In the genomic region with DNA sequence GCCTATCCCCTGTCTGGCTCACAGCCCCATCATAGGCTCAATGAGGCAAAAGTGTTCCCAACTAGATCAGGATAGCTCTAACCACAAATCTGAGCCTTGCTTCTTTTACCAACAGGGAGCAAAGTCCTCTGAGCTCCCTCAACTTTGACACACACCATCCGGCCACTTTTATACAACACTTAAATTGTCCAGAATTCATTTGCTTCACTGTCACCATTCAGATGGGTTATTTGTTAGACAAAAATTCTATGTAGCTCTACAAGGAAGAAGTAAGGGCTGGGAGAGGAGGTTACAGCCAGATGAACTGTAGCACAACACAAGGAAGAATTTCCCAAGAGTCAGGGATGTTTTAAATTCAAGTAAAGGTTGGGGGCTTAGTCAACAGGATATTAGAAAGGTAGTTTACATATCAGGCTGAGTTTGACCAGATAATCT, we compare ENCODE assay signal across 15 cellular contexts. TPM values are rescaled to one million over a fixed set of nuclear protein-coding genes. Genes with fewer than 3 reads are reported as not detected.
DNase-seq lines count a peak whose midpoint lies in the region; ATAC-seq and TF ChIP-seq lines count a peak whose summit lies in the region.
"Had no signal": no experiment of that assay in that cellular context is flagged by ENCODE, and none has a peak within 500 bp of the region (broad histone marks: within the 10 kb centered on the region; RNA-seq: fewer than 3 reads in every experiment).

No MANE protein-coding gene starts in this region.

- H2AK9ac ChIP-seq in IMR-90 (replicated peaks; ENCODE audit: low read depth, low read length, poor library complexity): no peak overlapping the region

- no peak for TF ChIP-seq RAD21 in IMR-90 (IDR thresholded peaks at IDR 0.05; ENCODE audit: low read length)

- 0 out of 2 replicates have a peak overlapping the region, but pooled peaks have one; percentile 26 for H2BK20ac ChIP-seq in IMR-90 (ENCODE audit: low read depth, low read length)

- no peak overlapping the region for H4K5ac ChIP-seq in IMR-90 (ENCODE audit: low read depth, low read length)

- no peaks in the 10 kb centered on the region for H3K36me3 ChIP-seq in IMR-90 (ENCODE audit: control insufficient read depth, insufficient read depth, low read length)
- H3K36me3 ChIP-seq: BE2C had no signal

- no peak for ATAC-seq in IMR-90 (ENCODE audit: low read depth)
- no peak for ATAC-seq in natural killer cell

- no peaks in the 10 kb centered on the region for H3K9me3 Mint-ChIP-seq in natural killer cell
- H3K9me3 Mint-ChIP-seq: CD8-positive, alpha-beta memory T cell had no signal

- peaks cover 5 to 7% of the 10 kb centered on the region in 2 experiments; a peak in 2 of 4 replicates for H3K79me1 ChIP-seq in IMR-90 (ENCODE audit: low read depth in 1 of 2, low read length in 2 of 2)

- no TSS peak for BruUV-seq in IMR-90 (replicated peaks; lab: Mats Ljungman, UMichigan)

- H4K20me1 ChIP-seq in IMR-90 (ENCODE audit: insufficient read depth, low read length): no peaks in the 10 kb centered on the region

- POLR2A ChIA-PET in IMR-90 (lab: Charles Lee; ENCODE audit: unreplicated experiment): no interaction called here

- in situ Hi-C loops in IMR-90 (cut with MboI; ENCODE audit: low sequenced_read_pairs): no loop called here

- no peak for DNase-seq in IMR-90
- DNase-seq in iris pigment epithelial cell (ENCODE audit: low read depth): peak; percentile 36
- DNase-seq in natural killer cell: no peak
- DNase-seq in NCI-H1105 (lab: John Stamatoyannopoulos, UW): no peak
- DNase-seq in NOMO-1 treated with DMSO at 0.1 percent for 48 hours (lab: John Stamatoyannopoulos, UW; ENCODE audit: unreplicated experiment): no peak
- no peak for DNase-seq in NCI-H187 (lab: John Stamatoyannopoulos, UW)
- no peak for DNase-seq in mesenteric fat pad (ENCODE audit: low spot score)
- DNase-seq: BE2C; CD8-positive, alpha-beta memory T cell; GOT3; KBM-7; NCI-H1048; NCI-H446 treated with DMSO at 0.1 percent for 48 hours; NCI-H774; Right ventricle myocardium superior had no signal

- H2BK15ac ChIP-seq in IMR-90 (ENCODE audit: low read depth, low read length): no peak overlapping the region

- H2AFZ ChIP-seq in IMR-90 (replicated peaks; ENCODE audit: low read length, poor library complexity): no peak overlapping the region

- no peak for TF ChIP-seq CTCF in IMR-90 (conservative IDR thresholded peaks at IDR 0.05; ENCODE audit: low read depth, low read length)
- TF ChIP-seq CTCF in natural killer cell (IDR thresholded peaks at IDR 0.05): no peak

- no CpG with 5 or more reads among the region's 1 CpG for WGBS in IMR-90 (ENCODE audit: extremely low coverage in 2 of 2, insufficient read length in 1 of 2), 2 experiments

- peak overlapping the region; percentile 4; the same call in 1 of the 2 replicates for H4K91ac ChIP-seq in IMR-90 (ENCODE audit: insufficient read depth, low read depth, low read length)

- H3K36me3 Mint-ChIP-seq in natural killer cell: no peaks in the 10 kb centered on the region

- H3K4me3 ChIP-seq in IMR-90 (ENCODE audit: insufficient read depth, low read depth, low read length): no peak overlapping the region

- no peak overlapping the region for H3K4me2 ChIP-seq in IMR-90 (ENCODE audit: low read depth, low read length)

- peak overlapping the region; percentile 1; the same call in 1 of the 2 replicates for H3K4ac ChIP-seq in IMR-90 (ENCODE audit: low read depth, low read length)

- dilution Hi-C loops in IMR-90 (cut with HindIII; ENCODE audit: low sequenced_read_pairs, unreplicated experiment): no loop called here

- H3K4me1 Mint-ChIP-seq in natural killer cell: peaks cover 61 to 63% of the 10 kb centered on the region in 2 donors

- no peak for TF ChIP-seq POLR2A in IMR-90 (IDR thresholded peaks at IDR 0.05; ENCODE audit: low read depth, low read length)

- no peaks in the 10 kb centered on the region for H3K27me3 ChIP-seq in IMR-90 (ENCODE audit: control insufficient read depth, insufficient read depth, low read length)
- H3K27me3 ChIP-seq: BE2C had no signal

- H3K9ac ChIP-seq in IMR-90 (ENCODE audit: low read depth, low read length): no peak overlapping the region

- peak overlapping the region; percentile 20 for H3K14ac ChIP-seq in IMR-90 (replicated peaks; ENCODE audit: low read depth, low read length)

- CTCF ChIA-PET in IMR-90 (lab: Yijun Ruan, JAX): interaction anchor here (0.6 kb wide), 1 partner anchor 71 kb away, joined by 4 read pairs; no protein-coding TSS in a partner anchor

- no peak overlapping the region for H3K56ac ChIP-seq in IMR-90 (ENCODE audit: extremely low read depth, insufficient read depth, low read length)

- H2AK5ac ChIP-seq in IMR-90 (ENCODE audit: low read depth, low read length): 0 out of 2 replicates have a peak overlapping the region, but pooled peaks have one; percentile 10

- H3K27ac ChIP-seq in IMR-90 (ENCODE audit: insufficient read depth, low read length): no peak overlapping the region

- peaks cover 7% of the 10 kb centered on the region; the same call in 1 of the 2 replicates for H3K9me1 ChIP-seq in IMR-90 (ENCODE audit: insufficient read depth, low read length)

- intact Hi-C loops in IMR-90 (cut with micrococcal nuclease): no loop called here
- intact Hi-C loops in natural killer cell (cut with micrococcal nuclease): no loop called here

- peak overlapping the region; percentile 81 to 87 for H3K27ac Mint-ChIP-seq in natural killer cell

- peak overlapping the region; percentile 11 for H3K4me3 Mint-ChIP-seq in natural killer cell
- H3K4me3 Mint-ChIP-seq: CD8-positive, alpha-beta memory T cell had no signal

- H3K27me3 Mint-ChIP-seq in natural killer cell (ENCODE audit: low read depth in 2 of 2): no peaks in the 10 kb centered on the region
- H3K27me3 Mint-ChIP-seq: CD8-positive, alpha-beta memory T cell had no signal

- H3K23ac ChIP-seq in IMR-90 (ENCODE audit: low read depth, low read length): no peak overlapping the region; the same call in 1 of the 2 replicates

- H3K9me3 ChIP-seq in IMR-90 (ENCODE audit: control insufficient read depth, insufficient read depth, low read length): no peaks in the 10 kb centered on the region
- H3K9me3 ChIP-seq: BE2C had no signal

- peak overlapping the region in 1 of 2 experiments; percentile 50; a peak in 1 of 4 replicates for H4K8ac ChIP-seq in IMR-90 (ENCODE audit: low read depth in 2 of 2, low read length in 2 of 2)

- H3K18ac ChIP-seq in IMR-90 (ENCODE audit: low read depth, low read length): no peak overlapping the region

- H2BK5ac ChIP-seq in IMR-90 (ENCODE audit: low read depth, low read length, poor library complexity, severe bottlenecking): no peak overlapping the region

- H2BK120ac ChIP-seq in IMR-90 (ENCODE audit: low read depth, low read length): peak overlapping the region; percentile 9; the same call in 1 of the 2 replicates

- peaks cover 10% of the 10 kb centered on the region for H3K4me1 ChIP-seq in IMR-90 (ENCODE audit: control insufficient read depth, insufficient read depth, low read length)
- H3K4me1 ChIP-seq: BE2C had no signal

TF ChIP-seq in IMR-90, 13 proteins besides CTCF, POLR2A, EP300 and RAD21:
- TF ChIP-seq MXI1 (IDR thresholded peaks at IDR 0.05; ENCODE audit: borderline replicate concordance, low read depth, low read length) (no peak), RCOR1 (IDR thresholded peaks at IDR 0.05; ENCODE audit: insufficient replicate concordance, low read length) (no peak), RFX5 (IDR thresholded peaks at IDR 0.05; ENCODE audit: low read depth, low read length) (no peak), NFE2L2 (IDR thresholded peaks at IDR 0.05; ENCODE audit: low read depth, low read length) (no peak)
- TF ChIP-seq, protein P1, sequence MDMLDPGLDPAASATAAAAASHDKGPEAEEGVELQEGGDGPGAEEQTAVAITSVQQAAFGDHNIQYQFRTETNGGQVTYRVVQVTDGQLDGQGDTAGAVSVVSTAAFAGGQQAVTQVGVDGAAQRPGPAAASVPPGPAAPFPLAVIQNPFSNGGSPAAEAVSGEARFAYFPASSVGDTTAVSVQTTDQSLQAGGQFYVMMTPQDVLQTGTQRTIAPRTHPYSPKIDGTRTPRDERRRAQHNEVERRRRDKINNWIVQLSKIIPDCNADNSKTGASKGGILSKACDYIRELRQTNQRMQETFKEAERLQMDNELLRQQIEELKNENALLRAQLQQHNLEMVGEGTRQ (IDR thresholded peaks at IDR 0.05; ENCODE audit: low read depth, low read length): no peak
- TF ChIP-seq, protein P2, sequence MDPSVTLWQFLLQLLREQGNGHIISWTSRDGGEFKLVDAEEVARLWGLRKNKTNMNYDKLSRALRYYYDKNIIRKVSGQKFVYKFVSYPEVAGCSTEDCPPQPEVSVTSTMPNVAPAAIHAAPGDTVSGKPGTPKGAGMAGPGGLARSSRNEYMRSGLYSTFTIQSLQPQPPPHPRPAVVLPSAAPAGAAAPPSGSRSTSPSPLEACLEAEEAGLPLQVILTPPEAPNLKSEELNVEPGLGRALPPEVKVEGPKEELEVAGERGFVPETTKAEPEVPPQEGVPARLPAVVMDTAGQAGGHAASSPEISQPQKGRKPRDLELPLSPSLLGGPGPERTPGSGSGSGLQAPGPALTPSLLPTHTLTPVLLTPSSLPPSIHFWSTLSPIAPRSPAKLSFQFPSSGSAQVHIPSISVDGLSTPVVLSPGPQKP (IDR thresholded peaks at IDR 0.05; ENCODE audit: borderline replicate concordance, low read depth, low read length): no peak

RNA-seq across cellular contexts. Expression of a gene that starts 50.8 kb away (rescaled TPM):
- total RNA-seq in IMR-90 (2012; rRNA removed) (8.3 and 11.3 TPM in 2 replicates), natural killer cell (100 to 1,000 TPM; 225 to 274 (median 243) TPM), mesenteric fat pad (158 TPM)
- 3.0 and 4.0 TPM in 2 replicates for polyA plus RNA-seq in IMR-90 (2012; rRNA removed)
- polyA plus RNA-seq in IMR-90 (2012; cell fraction: cytosol; rRNA removed): 2.6 and 2.7 TPM in 2 replicates
- 2.5 and 8.0 TPM in 2 replicates for polyA plus RNA-seq in IMR-90 (2012; cell fraction: nucleus; rRNA removed; ENCODE audit: low replicate concordance)

Comparison
In these comparisons a context has a peak if more than half of its experiments do, and no peak if none do; other contexts are left out.
1. RNA of a gene that starts 50.8 kb away (total RNA-seq): 225 to 274 TPM in natural killer cell and 158 TPM in mesenteric fat pad (single experiment); 8.3 to 11.3 TPM in IMR-90; every median in the first group is over 10 times any median in the second.